ENCODE assay signal across 18 cellular contexts in genomic region chr18:1002653-1003178, GRCh38.
DNase-seq lines count a peak whose midpoint lies in the region; ATAC-seq and TF ChIP-seq lines count a peak whose summit lies in the region.
"Had no signal": no experiment of that assay in that cellular context is flagged by ENCODE, and none has a peak within 500 bp of the region (broad histone marks: within the 10 kb centered on the region; RNA-seq: fewer than 3 reads in every experiment).

No MANE protein-coding gene starts in this region.

- TF ChIP-seq EP300 in tibial nerve (IDR thresholded peaks at IDR 0.05): no peak

- no peak overlapping the region for H3K4me3 ChIP-seq in mesodermal cell (ENCODE audit: extremely low read depth, insufficient read depth, low read length, poor library complexity, severe bottlenecking)
- H3K4me3 ChIP-seq in tibial nerve: no peak overlapping the region

- H3K27ac ChIP-seq in mesodermal cell (ENCODE audit: low read depth, low read length, severe bottlenecking) (peak overlapping the region; percentile 7), tibial nerve (no peak overlapping the region)
- H3K27ac ChIP-seq: VCaP had no signal

- TF ChIP-seq CTCF in tibial nerve (IDR thresholded peaks at IDR 0.05): no peak

- H3K27me3 ChIP-seq in tibial nerve: no peaks in the 10 kb centered on the region

- ATAC-seq in HG02840 (IDR thresholded peaks at IDR 0.05; ENCODE audit: low FRiP score, unreplicated experiment): no peak
- ATAC-seq in activated CD4-positive, CD25-positive, alpha-beta regulatory T cell treated with anti-CD3 and anti-CD28 coated beads, Interleukin-2, amount 50 U/mL, for 24 hours: no peak

- DNase-seq in ELR (ENCODE audit: low read depth) (peak; percentile 43), RPMI7951 (ENCODE audit: low read depth) (peak; percentile 72), dermis blood vessel endothelial cell (peak; percentile 20), NCI-H2196 treated with DMSO at 0.1 percent for 48 hours (lab: John Stamatoyannopoulos, UW; ENCODE audit: unreplicated experiment) (no peak), tibial nerve (ENCODE audit: low spot score in 2 of 2) (no peak)
- DNase-seq: activated CD4-positive, alpha-beta T cell treated with anti-CD3 and anti-CD28 coated beads, Interleukin-2, amount 50 U/mL, for 4 hours; activated gamma-delta T cell; CD4-positive, CD25-positive, alpha-beta regulatory T cell; DMS153; H7; NCI-H1105 treated with DMSO at 0.1 percent for 48 hours; NCI-H510A treated with DMSO at 0.1 percent for 48 hours; Right ventricle myocardium superior; stimulated activated CD4-positive, alpha-beta T cell treated with anti-CD3 and anti-CD28 coated beads, Interleukin-1b, Interleukin-23, amount 100 ng/mL, for 48 hours had no signal

- H3K4me1 ChIP-seq in mesodermal cell (ENCODE audit: control insufficient read depth, insufficient read depth, low read length, poor library complexity, severe bottlenecking) (no peaks in the 10 kb centered on the region), tibial nerve (no peaks in the 10 kb centered on the region)

- WGBS in mesodermal cell (ENCODE audit: insufficient coverage in 2 of 2), 2 experiments: 86 to 100% methylated on average over 1 of the region's 2 CpGs
- 38 to 58% methylated on average over 2 of the region's 2 CpGs for WGBS in tibial nerve, 2 donors

- peaks cover 6% of the 10 kb centered on the region for H3K9me3 ChIP-seq in mesodermal cell (ENCODE audit: control insufficient read depth, low read length)
- no peaks in the 10 kb centered on the region for H3K9me3 ChIP-seq in tibial nerve

- TF ChIP-seq POLR2A in tibial nerve (IDR thresholded peaks at IDR 0.05): no peak

- H3K36me3 ChIP-seq in mesodermal cell (ENCODE audit: control insufficient read depth, insufficient read depth, low read length) (no peaks in the 10 kb centered on the region), tibial nerve (no peaks in the 10 kb centered on the region)

Comparison
In these comparisons a context has a peak if more than half of its experiments do, and no peak if none do; other contexts are left out.
1. DNase-seq: peak in ELR (single experiment), RPMI7951 (single experiment) and dermis blood vessel endothelial cell (single experiment); none in NCI-H2196 treated with DMSO at 0.1 percent for 48 hours (single experiment) and tibial nerve (0 of 2).